Comparison of ENCODE assay signal across 22 cellular contexts in the genomic region with DNA sequence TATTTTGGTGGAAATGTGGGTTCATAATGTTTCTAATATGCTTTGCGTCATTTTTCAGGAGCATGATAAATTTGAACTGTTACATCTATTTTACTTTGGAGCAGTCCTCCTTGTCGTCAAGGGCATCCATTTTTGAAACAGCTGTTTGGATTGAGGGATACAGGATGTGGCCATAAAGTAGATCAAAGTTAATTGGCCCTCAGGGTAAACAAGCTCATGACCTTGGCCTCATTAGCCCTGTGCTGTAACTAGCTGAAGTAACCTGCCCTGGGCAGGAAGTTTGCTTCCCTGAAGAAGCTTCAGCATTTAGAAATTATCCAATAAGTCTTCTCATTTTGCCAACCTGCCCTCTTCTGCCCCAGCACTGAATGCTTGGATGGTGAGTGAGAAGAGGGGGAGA.
"Had no signal": no experiment of that assay in that cellular context is flagged by ENCODE, and none has a peak within 500 bp of the region (broad histone marks: within the 10 kb centered on the region; RNA-seq: fewer than 3 reads in every experiment).

No MANE protein-coding gene starts in this region.

- H3K4me3 ChIP-seq: gastrocnemius medialis, left lung, thyroid gland had no signal

- DNase-seq: activated B cell treated with CpG ODN at 0.5 μM for 24 hours; activated CD4-positive, alpha-beta T cell treated with anti-CD3 and anti-CD28 coated beads, Interleukin-2, amount 10 ng/mL, durations not matched to agents 24 days and 14 days; activated CD8-positive, alpha-beta T cell treated with anti-CD3 and anti-CD28 coated beads for 36 hours; activated naive CD4-positive, alpha-beta T cell; activated naive CD8-positive, alpha-beta T cell treated with anti-CD3 and anti-CD28 coated beads for 36 hours; activated T-cell treated with anti-CD3 and anti-CD28 coated beads, Interleukin-2, amount 50 U/mL, for 1 hour; amniotic stem cell; effector CD8-positive, alpha-beta T cell; gastrocnemius medialis; head of caudate nucleus; kidney; left lung; mammary epithelial cell; midbrain; occipital lobe; stimulated activated CD4-positive, alpha-beta T cell treated with anti-CD3 and anti-CD28 coated beads, Interleukin-2, amount 100 ng/mL, for 24 hours; stimulated activated naive CD4-positive, alpha-beta T cell treated with Interleukin-2 at 50 U/mL for 16 hours; thyroid gland had no signal

- H3K36me3 ChIP-seq: gastrocnemius medialis, left lung, thyroid gland had no signal

- ATAC-seq: activated CD8-positive, alpha-beta T cell treated with anti-CD3 and anti-CD28 coated beads for 36 hours; activated T-helper 17 cell treated with anti-CD3 and anti-CD28 coated beads, Interleukin-2, amount 50 U/mL, for 72 hours; esophagus mucosa; gastrocnemius medialis; left lung had no signal

- H3K4me1 Mint-ChIP-seq: activated B cell treated with CpG ODN at 0.5 μM for 24 hours; activated CD4-positive, alpha-beta T cell treated with anti-CD3 and anti-CD28 coated beads, Interleukin-2, amount 10 ng/mL, durations not matched to agents 24 days and 14 days; activated naive CD8-positive, alpha-beta T cell treated with anti-CD3 and anti-CD28 coated beads for 36 hours; activated T-helper 17 cell treated with anti-CD3 and anti-CD28 coated beads, Interleukin-2, amount 50 U/mL, for 72 hours had no signal

- H3K9me3 ChIP-seq: gastrocnemius medialis, thyroid gland had no signal

- H3K27ac Mint-ChIP-seq: activated B cell treated with CpG ODN at 0.5 μM for 24 hours; activated CD4-positive, alpha-beta T cell treated with anti-CD3 and anti-CD28 coated beads, Interleukin-2, amount 10 ng/mL, durations not matched to agents 24 days and 14 days; activated CD8-positive, alpha-beta T cell treated with anti-CD3 and anti-CD28 coated beads for 36 hours; activated naive CD8-positive, alpha-beta T cell treated with anti-CD3 and anti-CD28 coated beads for 36 hours; activated T-helper 17 cell treated with anti-CD3 and anti-CD28 coated beads, Interleukin-2, amount 50 U/mL, for 72 hours; progenitor cell of endocrine pancreas had no signal

- H3K27ac ChIP-seq: gastrocnemius medialis, left lung, thyroid gland had no signal

- H3K27me3 ChIP-seq: gastrocnemius medialis, left lung, thyroid gland had no signal

- H3K4me3 Mint-ChIP-seq: activated B cell treated with CpG ODN at 0.5 μM for 24 hours; activated CD4-positive, alpha-beta T cell treated with anti-CD3 and anti-CD28 coated beads, Interleukin-2, amount 10 ng/mL, durations not matched to agents 24 days and 14 days; activated CD8-positive, alpha-beta T cell treated with anti-CD3 and anti-CD28 coated beads for 36 hours; activated naive CD8-positive, alpha-beta T cell treated with anti-CD3 and anti-CD28 coated beads for 36 hours; activated T-helper 17 cell treated with anti-CD3 and anti-CD28 coated beads, Interleukin-2, amount 50 U/mL, for 72 hours; dendritic cell treated with granulocyte-macrophage colony-stimulating factor and Interleukin-4, amounts not matched to agents 40 ng/mL and 50 ng/mL, for 4 days had no signal

- H3K27me3 Mint-ChIP-seq: activated B cell treated with CpG ODN at 0.5 μM for 24 hours; activated CD4-positive, alpha-beta T cell treated with anti-CD3 and anti-CD28 coated beads, Interleukin-2, amount 10 ng/mL, durations not matched to agents 24 days and 14 days; activated CD8-positive, alpha-beta T cell treated with anti-CD3 and anti-CD28 coated beads for 36 hours; activated naive CD8-positive, alpha-beta T cell treated with anti-CD3 and anti-CD28 coated beads for 36 hours; activated T-helper 17 cell treated with anti-CD3 and anti-CD28 coated beads, Interleukin-2, amount 50 U/mL, for 72 hours; progenitor cell of endocrine pancreas had no signal
